7 cellular contexts compared by ENCODE assay signal in the genomic region with DNA sequence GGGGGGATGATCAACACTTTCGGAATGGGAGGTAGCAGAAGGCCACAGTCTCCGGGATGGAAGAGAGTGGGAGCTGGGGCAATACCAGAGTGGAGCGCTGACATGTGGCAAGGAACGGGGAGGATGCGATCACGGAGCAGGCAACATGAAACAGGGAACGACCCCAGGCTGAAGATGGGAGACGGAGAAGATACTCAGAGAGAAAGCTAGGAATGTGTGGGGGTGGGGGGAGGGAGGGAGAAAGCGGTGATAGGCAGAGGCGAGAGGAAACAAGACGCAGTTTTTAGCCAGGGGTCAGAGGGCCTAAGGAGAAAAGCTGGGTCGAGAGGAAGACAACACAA.
DNase-seq lines count a peak whose midpoint lies in the region; ATAC-seq lines count a peak whose summit lies in the region.

No MANE protein-coding gene starts in this region.

- peak overlapping the region; percentile 70 for H3K4me3 ChIP-seq in iPS DF 6.9 (ENCODE audit: low read length)

- no peak overlapping the region for H3K4me3 Mint-ChIP-seq in activated naive CD8-positive, alpha-beta T cell treated with anti-CD3 and anti-CD28 coated beads, Interleukin-2, amount 50 U/mL, for 24 hours

- peaks cover 23% of the 10 kb centered on the region for H3K36me3 Mint-ChIP-seq in activated naive CD8-positive, alpha-beta T cell treated with anti-CD3 and anti-CD28 coated beads, Interleukin-2, amount 50 U/mL, for 24 hours (ENCODE audit: low read depth)

- no CpG with 5 or more reads among the region's 12 CpGs for WGBS in iPS DF 6.9 (ENCODE audit: insufficient coverage, insufficient read length)

- H3K27me3 ChIP-seq in iPS DF 6.9 (ENCODE audit: control insufficient read depth, insufficient read depth, low read length), result no peaks in the 10 kb centered on the region

- no peaks in the 10 kb centered on the region; the same call in 1 of the 2 replicates for H3K36me3 ChIP-seq in iPS DF 6.9 (ENCODE audit: control insufficient read depth, insufficient read depth, low read length)

- peaks cover 10% of the 10 kb centered on the region for H3K27me3 Mint-ChIP-seq in activated naive CD8-positive, alpha-beta T cell treated with anti-CD3 and anti-CD28 coated beads, Interleukin-2, amount 50 U/mL, for 24 hours

- peaks cover 20% of the 10 kb centered on the region for H3K4me1 Mint-ChIP-seq in activated naive CD8-positive, alpha-beta T cell treated with anti-CD3 and anti-CD28 coated beads, Interleukin-2, amount 50 U/mL, for 24 hours

- H3K9me3 ChIP-seq in iPS DF 6.9 (ENCODE audit: control insufficient read depth, insufficient read depth, low read length), result no peaks in the 10 kb centered on the region

- no peak overlapping the region for H3K27ac Mint-ChIP-seq in activated naive CD8-positive, alpha-beta T cell treated with anti-CD3 and anti-CD28 coated beads, Interleukin-2, amount 50 U/mL, for 24 hours

- DNase-seq in GM04503 (ENCODE audit: low read depth) (peak; percentile 14), iPS DF 6.9 (ENCODE audit: low read depth, low spot score) (no peak), DMS114 treated with DMSO at 0.1 percent for 48 hours (lab: John Stamatoyannopoulos, UW; ENCODE audit: unreplicated experiment) (no peak), NCI-H1694 treated with DMSO at 0.1 percent for 48 hours (lab: John Stamatoyannopoulos, UW) (no peak)
- peak; percentile 25 for DNase-seq in activated naive CD8-positive, alpha-beta T cell treated with anti-CD3 and anti-CD28 coated beads, Interleukin-2, amount 50 U/mL, for 24 hours
- peak; percentile 39 for DNase-seq in stimulated activated CD8-positive, alpha-beta memory T cell treated with anti-CD3 and anti-CD28 coated beads, Interleukin-4, amount 100 ng/mL, for 48 hours

- H3K27ac ChIP-seq in iPS DF 6.9 (ENCODE audit: low read length), result no peak overlapping the region

- peaks cover 5% of the 10 kb centered on the region; the same call in 1 of the 2 replicates for H3K4me1 ChIP-seq in iPS DF 6.9 (ENCODE audit: control insufficient read depth, insufficient read depth, low read length)

- H3K9me3 Mint-ChIP-seq in activated naive CD8-positive, alpha-beta T cell treated with anti-CD3 and anti-CD28 coated beads, Interleukin-2, amount 50 U/mL, for 24 hours, result no peaks in the 10 kb centered on the region

- ATAC-seq in HG03066 (IDR thresholded peaks at IDR 0.05; ENCODE audit: low read depth, unreplicated experiment), result peak; percentile 1
- peak; percentile 7 for ATAC-seq in activated naive CD8-positive, alpha-beta T cell treated with anti-CD3 and anti-CD28 coated beads, Interleukin-2, amount 50 U/mL, for 24 hours

Comparison
In these comparisons a context has a peak if more than half of its experiments do, and no peak if none do; other contexts are left out.
1. DNase-seq: peak in GM04503 (single experiment), activated naive CD8-positive, alpha-beta T cell treated with anti-CD3 and anti-CD28 coated beads, Interleukin-2, amount 50 U/mL, for 24 hours (single experiment) and stimulated activated CD8-positive, alpha-beta memory T cell treated with anti-CD3 and anti-CD28 coated beads, Interleukin-4, amount 100 ng/mL, for 48 hours (single experiment); none in iPS DF 6.9 (single experiment), DMS114 treated with DMSO at 0.1 percent for 48 hours (single experiment) and NCI-H1694 treated with DMSO at 0.1 percent for 48 hours (single experiment).